ENCODE assay signal across 23 cellular contexts in the genomic region with DNA sequence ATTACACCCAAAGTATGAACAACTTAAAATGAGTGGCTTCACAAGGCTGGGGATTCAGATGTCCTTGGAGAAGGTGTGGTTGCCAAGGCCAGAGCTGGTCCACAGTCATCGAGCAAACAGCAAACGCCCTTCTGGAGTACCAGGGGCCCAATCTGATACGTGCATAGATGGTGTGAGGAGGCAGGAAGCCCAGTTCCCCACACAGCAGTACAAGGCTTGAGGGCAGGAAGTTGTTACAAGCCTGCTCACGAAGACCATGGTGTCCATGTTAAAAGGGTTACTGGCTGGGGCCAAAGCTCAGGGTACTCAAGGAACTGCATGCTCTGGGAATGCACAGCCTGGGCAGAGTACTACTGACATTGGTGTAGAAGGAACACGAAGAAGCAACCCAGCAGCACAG. TPM values are rescaled to one million over a fixed set of nuclear protein-coding genes. Genes with fewer than 3 reads are reported as not detected.
DNase-seq lines count a peak whose midpoint lies in the region; ATAC-seq and TF ChIP-seq lines count a peak whose summit lies in the region.
"Had no signal": no experiment of that assay in that cellular context is flagged by ENCODE, and none has a peak within 500 bp of the region (broad histone marks: within the 10 kb centered on the region; RNA-seq: fewer than 3 reads in every experiment).

No MANE protein-coding gene starts in this region.

- POLR2A ChIA-PET in CD4-positive, alpha-beta T cell (lab: Charles Lee): no interaction called here
- POLR2A ChIA-PET in CD8-positive, alpha-beta memory T cell (lab: Charles Lee): no interaction called here
- POLR2A ChIA-PET in activated CD4-positive, alpha-beta memory T cell treated with anti-CD3 and anti-CD28 coated beads for 36 hours (lab: Charles Lee): no interaction called here
- POLR2A ChIA-PET in naive thymus-derived CD8-positive, alpha-beta T cell (lab: Charles Lee): interaction anchor here (0.7 to 1.7 kb wide), 3 partner anchors 8 to 50 kb away, joined by 3 to 7 read pairs (median 4); a partner anchor contains a TSS

- no peak for ATAC-seq in CD4-positive, alpha-beta T cell (ENCODE audit: poor library complexity)
- no peak for ATAC-seq in naive thymus-derived CD8-positive, alpha-beta T cell
- ATAC-seq in omental fat pad (ENCODE audit: low FRiP score) (no peak), GM18520 (IDR thresholded peaks at IDR 0.05; ENCODE audit: unreplicated experiment) (no peak)
- ATAC-seq: HepG2, sciatic nerve had no signal

- no peak overlapping the region for H3K4me3 ChIP-seq in CD8-positive, alpha-beta memory T cell (ENCODE audit: low read length)
- H3K4me3 ChIP-seq: HAP-1, suprapubic skin, vagina had no signal

- CTCF ChIA-PET in CD4-positive, alpha-beta T cell (lab: Charles Lee): interaction anchor here (1.3 kb wide), 1 partner anchor 18 kb away, joined by 3 read pairs; no protein-coding TSS in a partner anchor
- CTCF ChIA-PET in CD8-positive, alpha-beta memory T cell (lab: Charles Lee): no interaction called here
- CTCF ChIA-PET in activated CD4-positive, alpha-beta memory T cell treated with anti-CD3 and anti-CD28 coated beads for 36 hours (lab: Charles Lee): no interaction called here

- H3K9me3 Mint-ChIP-seq in CD4-positive, alpha-beta T cell: peaks cover 2% of the 10 kb centered on the region
- peaks cover 0 to 3% (median 0%) of the 10 kb centered on the region in 5 donors for H3K9me3 Mint-ChIP-seq in CD8-positive, alpha-beta memory T cell
- H3K9me3 Mint-ChIP-seq in activated CD4-positive, alpha-beta memory T cell treated with anti-CD3 and anti-CD28 coated beads for 36 hours: peaks cover 14% of the 10 kb centered on the region
- peaks cover 0 to 10% (median 6%) of the 10 kb centered on the region in 9 donors for H3K9me3 Mint-ChIP-seq in naive thymus-derived CD8-positive, alpha-beta T cell

- peaks cover 45% of the 10 kb centered on the region for H3K4me1 Mint-ChIP-seq in CD4-positive, alpha-beta T cell (ENCODE audit: low read depth)
- peaks cover 36 to 48% (median 42%) of the 10 kb centered on the region in 3 donors for H3K4me1 Mint-ChIP-seq in CD8-positive, alpha-beta memory T cell
- H3K4me1 Mint-ChIP-seq in activated CD4-positive, alpha-beta memory T cell treated with anti-CD3 and anti-CD28 coated beads for 36 hours (ENCODE audit: low read depth): peaks cover 40% of the 10 kb centered on the region
- peaks cover 24 to 41% (median 38%) of the 10 kb centered on the region in 4 donors for H3K4me1 Mint-ChIP-seq in naive thymus-derived CD8-positive, alpha-beta T cell

- no peaks in the 10 kb centered on the region for H3K36me3 ChIP-seq in CD8-positive, alpha-beta memory T cell (ENCODE audit: insufficient read depth, low read length)

- peaks cover 44% of the 10 kb centered on the region for H3K36me3 Mint-ChIP-seq in CD4-positive, alpha-beta T cell (ENCODE audit: low read depth)
- H3K36me3 Mint-ChIP-seq in CD8-positive, alpha-beta memory T cell: peaks cover 6 to 18% (median 6%) of the 10 kb centered on the region in 3 donors
- H3K36me3 Mint-ChIP-seq in activated CD4-positive, alpha-beta memory T cell treated with anti-CD3 and anti-CD28 coated beads for 36 hours: peaks cover 25% of the 10 kb centered on the region
- H3K36me3 Mint-ChIP-seq in naive thymus-derived CD8-positive, alpha-beta T cell: peaks cover 8 to 29% (median 17%) of the 10 kb centered on the region in 3 donors

- peak in 1 of 10 experiments; percentile 13 for DNase-seq in CD4-positive, alpha-beta T cell
- DNase-seq in CD8-positive, alpha-beta memory T cell: peak in 2 of 5 donors; percentile 9 to 11
- peak; percentile 35 for DNase-seq in activated CD4-positive, alpha-beta memory T cell treated with anti-CD3 and anti-CD28 coated beads for 36 hours
- peak in 3 of 10 donors; percentile 12 to 29 (median 27) for DNase-seq in naive thymus-derived CD8-positive, alpha-beta T cell
- DNase-seq in omental fat pad (ENCODE audit: low spot score): no peak
- no peak for DNase-seq in SW480 (ENCODE audit: low spot score)
- DNase-seq: activated CD8-positive, alpha-beta memory T cell treated with anti-CD3 and anti-CD28 coated beads for 24 hours; amniotic stem cell; head of caudate nucleus; naive B cell; NCI-H1105 treated with DMSO at 0.1 percent for 48 hours; NCI-H2029 treated with DMSO at 0.1 percent for 48 hours; NCI-H446; OCI-M1; Right ventricle myocardium superior; SW 1271 had no signal

- no peak overlapping the region for H3K4me3 Mint-ChIP-seq in CD4-positive, alpha-beta T cell
- H3K4me3 Mint-ChIP-seq in CD8-positive, alpha-beta memory T cell: no peak overlapping the region
- H3K4me3 Mint-ChIP-seq in activated CD4-positive, alpha-beta memory T cell treated with anti-CD3 and anti-CD28 coated beads for 36 hours: no peak overlapping the region
- peak overlapping the region in 2 of 10 donors; percentile 30 to 49 for H3K4me3 Mint-ChIP-seq in naive thymus-derived CD8-positive, alpha-beta T cell
- H3K4me3 Mint-ChIP-seq: naive B cell had no signal

- no peak for TF ChIP-seq CTCF in CD4-positive, alpha-beta T cell (IDR thresholded peaks at IDR 0.05)
- no peak for TF ChIP-seq CTCF in omental fat pad (IDR thresholded peaks at IDR 0.05)

- H3K27me3 ChIP-seq in CD4-positive, alpha-beta T cell (ENCODE audit: control insufficient read depth, insufficient read depth, low read length): no peaks in the 10 kb centered on the region
- no peaks in the 10 kb centered on the region for H3K27me3 ChIP-seq in CD8-positive, alpha-beta memory T cell (ENCODE audit: insufficient read depth, low read length, poor library complexity, severe bottlenecking)
- H3K27me3 ChIP-seq: suprapubic skin, vagina had no signal

- intact Hi-C loops in CD4-positive, alpha-beta T cell (cut with DNase I, micrococcal nuclease): loop anchor here (5.0 kb wide), 2 partner anchors 47 to 248 kb away; a partner anchor contains a TSS
- intact Hi-C loops in activated CD4-positive, alpha-beta memory T cell treated with anti-CD3 and anti-CD28 coated beads for 36 hours (cut with micrococcal nuclease): loop anchor here (5.0 to 10.0 kb wide), 2 partner anchors 368 to 660 kb away; no protein-coding TSS in a partner anchor

- no peak overlapping the region for H3K27ac ChIP-seq in CD4-positive, alpha-beta T cell (ENCODE audit: low read depth, low read length)
- no peak overlapping the region for H3K27ac ChIP-seq in CD8-positive, alpha-beta memory T cell (ENCODE audit: low read depth, low read length)
- H3K27ac ChIP-seq: parathyroid adenoma, suprapubic skin, vagina had no signal

- no peaks in the 10 kb centered on the region for H3K9me3 ChIP-seq in CD4-positive, alpha-beta T cell (ENCODE audit: control insufficient read depth, low read length)
- no peaks in the 10 kb centered on the region for H3K9me3 ChIP-seq in CD8-positive, alpha-beta memory T cell (ENCODE audit: low read length)
- H3K9me3 ChIP-seq: HAP-1, suprapubic skin, vagina had no signal

- H3K27me3 Mint-ChIP-seq in CD4-positive, alpha-beta T cell: no peaks in the 10 kb centered on the region
- peaks cover 0 to 6% of the 10 kb centered on the region in 2 donors for H3K27me3 Mint-ChIP-seq in CD8-positive, alpha-beta memory T cell
- peaks cover 2% of the 10 kb centered on the region for H3K27me3 Mint-ChIP-seq in activated CD4-positive, alpha-beta memory T cell treated with anti-CD3 and anti-CD28 coated beads for 36 hours
- peaks cover 0 to 5% (median 0%) of the 10 kb centered on the region in 5 donors for H3K27me3 Mint-ChIP-seq in naive thymus-derived CD8-positive, alpha-beta T cell
- H3K27me3 Mint-ChIP-seq: naive B cell had no signal

- peak overlapping the region; percentile 75 for H3K27ac Mint-ChIP-seq in CD4-positive, alpha-beta T cell
- H3K27ac Mint-ChIP-seq in CD8-positive, alpha-beta memory T cell: peak overlapping the region; percentile 63 to 86 (median 78)
- H3K27ac Mint-ChIP-seq in activated CD4-positive, alpha-beta memory T cell treated with anti-CD3 and anti-CD28 coated beads for 36 hours: peak overlapping the region; percentile 40
- H3K27ac Mint-ChIP-seq in naive thymus-derived CD8-positive, alpha-beta T cell: peak overlapping the region; percentile 79 to 93 (median 86)

- peaks cover 24% of the 10 kb centered on the region for H3K4me1 ChIP-seq in CD8-positive, alpha-beta memory T cell (ENCODE audit: insufficient read depth, low read length)
- H3K4me1 ChIP-seq: HAP-1, parathyroid adenoma, suprapubic skin had no signal

RNA-seq across cellular contexts. Expression of a gene that starts 4.6 kb away (rescaled TPM):
- 1 to 10 TPM; 6.2 to 6.6 TPM for total RNA-seq in CD4-positive, alpha-beta T cell
- 1 to 10 TPM; 9.5 to 9.7 TPM for total RNA-seq in CD8-positive, alpha-beta memory T cell
- polyA plus RNA-seq in CD8-positive, alpha-beta memory T cell: 2.4 TPM
- 1 to 10 TPM; 6.7 to 7.1 TPM for total RNA-seq in activated CD4-positive, alpha-beta memory T cell treated with anti-CD3 and anti-CD28 coated beads for 36 hours
- total RNA-seq in naive thymus-derived CD8-positive, alpha-beta T cell: 10 to 100 TPM; 15.8 to 16.2 TPM
- polyA plus RNA-seq in naive thymus-derived CD8-positive, alpha-beta T cell: 1 to 10 TPM; 1.9 to 2.9 (median 2.7) TPM
- 1 to 10 TPM; 3.4 to 9.1 (median 6.0) TPM for total RNA-seq in omental fat pad

RNA-seq across cellular contexts. Expression of a gene that starts 49.3 kb away (rescaled TPM):
- total RNA-seq in CD4-positive, alpha-beta T cell: 100 to 1,000 TPM; 152 to 157 TPM
- 100 to 1,000 TPM; 121 to 124 TPM for total RNA-seq in CD8-positive, alpha-beta memory T cell
- 114 TPM for polyA plus RNA-seq in CD8-positive, alpha-beta memory T cell
- total RNA-seq in activated CD4-positive, alpha-beta memory T cell treated with anti-CD3 and anti-CD28 coated beads for 36 hours: 100 to 1,000 TPM; 115 to 119 TPM
- total RNA-seq in naive thymus-derived CD8-positive, alpha-beta T cell: 100 to 1,000 TPM; 101 to 102 TPM
- 100 to 1,000 TPM; 109 to 120 (median 119) TPM for polyA plus RNA-seq in naive thymus-derived CD8-positive, alpha-beta T cell
- total RNA-seq in omental fat pad: 10 to 100 TPM; 55.7 to 68.9 (median 63.3) TPM

RNA-seq across cellular contexts. Expression of a gene that starts 50.2 kb away (rescaled TPM):
- 10 to 100 TPM; 24.2 to 25.1 TPM for total RNA-seq in CD4-positive, alpha-beta T cell
- 10 to 100 TPM; 22.6 to 22.8 TPM for total RNA-seq in CD8-positive, alpha-beta memory T cell
- polyA plus RNA-seq in CD8-positive, alpha-beta memory T cell: 3.4 TPM
- 10 to 100 TPM; 44.2 to 50.4 TPM for total RNA-seq in activated CD4-positive, alpha-beta memory T cell treated with anti-CD3 and anti-CD28 coated beads for 36 hours
- total RNA-seq in naive thymus-derived CD8-positive, alpha-beta T cell: 1 to 10 TPM; 7.0 to 8.6 TPM
- 1 to 10 TPM; 1.3 to 2.1 (median 2.0) TPM for polyA plus RNA-seq in naive thymus-derived CD8-positive, alpha-beta T cell
- total RNA-seq in omental fat pad: 10 to 100 TPM in 2 of 4 donors, 1 to 10 TPM in 2; 5.2 to 20.2 (median 9.2) TPM
